ENCODE assay signal across 18 cellular contexts in genomic region chr7:51066405-51066882, GRCh38.
DNase-seq lines count a peak whose midpoint lies in the region; ATAC-seq and TF ChIP-seq lines count a peak whose summit lies in the region.
"Had no signal": no experiment of that assay in that cellular context is flagged by ENCODE, and none has a peak within 500 bp of the region (broad histone marks: within the 10 kb centered on the region; RNA-seq: fewer than 3 reads in every experiment).

No MANE protein-coding gene starts in this region.

- DNase-seq in HuH-7 (ENCODE audit: low spot score) (peak; percentile 29), dorsolateral prefrontal cortex (no peak), mucosa of descending colon (peak in 1 of 3 donors; percentile 21), stomach (peak; percentile 49), dedifferentiated amniotic fluid mesenchymal stem cell (ENCODE audit: extremely low spot score) (no peak), HAP-1 (ENCODE audit: low spot score in 2 of 2) (no peak)
- DNase-seq: C1 segment of cervical spinal cord, GDM1, IMR-90, NCI-H1417 treated with DMSO at 0.1 percent for 48 hours, NCI-H187 treated with DMSO at 0.1 percent for 48 hours, NCI-H2227 treated with DMSO at 0.1 percent for 48 hours, NCI-H524, NCI-H82, OCI-M1, Right ventricle myocardium superior had no signal

- no peak for TF ChIP-seq POLR2A in stomach (IDR thresholded peaks at IDR 0.05)

- H3K4me3 ChIP-seq in dorsolateral prefrontal cortex: no peak overlapping the region
- H3K4me3 ChIP-seq in mucosa of descending colon: no peak overlapping the region
- no peak overlapping the region for H3K4me3 ChIP-seq in stomach
- no peak overlapping the region for H3K4me3 ChIP-seq in HAP-1

- no peaks in the 10 kb centered on the region for H3K9me3 ChIP-seq in mucosa of descending colon
- H3K9me3 ChIP-seq in stomach: no peaks in the 10 kb centered on the region
- H3K9me3 ChIP-seq in HAP-1: no peaks in the 10 kb centered on the region

- no peak for TF ChIP-seq EP300 in stomach (IDR thresholded peaks at IDR 0.05)

- intact Hi-C loops in dorsolateral prefrontal cortex (cut with DNase I): loop anchor here (5.0 to 10.0 kb wide), 3 partner anchors 76 to 284 kb away; partner anchors contain the start of gene GRB10 (in 2 of the 2)
- intact Hi-C loops in mucosa of descending colon (cut with DNase I, micrococcal nuclease): no loop called here
- intact Hi-C loops in stomach (cut with DNase I; ENCODE audit: low total_unique reads): no loop called here

- in situ Hi-C loops in HAP-1 (cut with MboI; ENCODE audit: low sequenced_read_pairs): no loop called here

- H3K4me1 ChIP-seq in mucosa of descending colon (ENCODE audit: low read depth) (peaks cover 11% of the 10 kb centered on the region), stomach (peaks cover 16 to 47% (median 24%) of the 10 kb centered on the region in 4 donors), HAP-1 (peaks cover 11% of the 10 kb centered on the region)

- no peak for TF ChIP-seq CTCF in dorsolateral prefrontal cortex (IDR thresholded peaks at IDR 0.05 in 54 of 56, conservative IDR thresholded peaks at IDR 0.05 in 2 of 56; ENCODE audit: low read depth in 1 of 56, partially characterized antibody in 56 of 56)
- no peak for TF ChIP-seq CTCF in mucosa of descending colon (IDR thresholded peaks at IDR 0.05)
- no peak for TF ChIP-seq CTCF in stomach (IDR thresholded peaks at IDR 0.05)

- H3K27ac ChIP-seq in dorsolateral prefrontal cortex (peak overlapping the region in 42 of 59 donors; percentile 15 to 94 (median 80)), stomach (peak overlapping the region in 4 of 5 donors; percentile 26 to 69 (median 54))

- H3K36me3 ChIP-seq in mucosa of descending colon (ENCODE audit: low read depth) (no peaks in the 10 kb centered on the region), stomach (no peaks in the 10 kb centered on the region), HAP-1 (replicated peaks) (no peaks in the 10 kb centered on the region)

- H3K27me3 ChIP-seq in dorsolateral prefrontal cortex: no peaks in the 10 kb centered on the region
- no peaks in the 10 kb centered on the region for H3K27me3 ChIP-seq in stomach
- H3K27me3 ChIP-seq in HAP-1 (ENCODE audit: low read depth): no peaks in the 10 kb centered on the region

- ATAC-seq in mucosa of descending colon: peak; percentile 84
- ATAC-seq in GM18909 (IDR thresholded peaks at IDR 0.05; ENCODE audit: poor library complexity, unreplicated experiment): no peak
- no peak for ATAC-seq in GM18870 (IDR thresholded peaks at IDR 0.05; ENCODE audit: unreplicated experiment)

- WGBS in stomach, 5 donors: 30 to 59% (median 43%) methylated on average over 5 of the region's 5 CpGs

Comparison
In these comparisons a context has a peak if more than half of its experiments do, and no peak if none do; other contexts are left out.
1. DNase-seq: peak in HuH-7 (single experiment) and stomach (single experiment); none in dorsolateral prefrontal cortex (0 of 10), dedifferentiated amniotic fluid mesenchymal stem cell (single experiment) and HAP-1 (0 of 2).
2. intact Hi-C loops: an anchor here in dorsolateral prefrontal cortex (5.0 to 10.0 kb wide); none called in mucosa of descending colon and stomach.